In the genomic region with DNA sequence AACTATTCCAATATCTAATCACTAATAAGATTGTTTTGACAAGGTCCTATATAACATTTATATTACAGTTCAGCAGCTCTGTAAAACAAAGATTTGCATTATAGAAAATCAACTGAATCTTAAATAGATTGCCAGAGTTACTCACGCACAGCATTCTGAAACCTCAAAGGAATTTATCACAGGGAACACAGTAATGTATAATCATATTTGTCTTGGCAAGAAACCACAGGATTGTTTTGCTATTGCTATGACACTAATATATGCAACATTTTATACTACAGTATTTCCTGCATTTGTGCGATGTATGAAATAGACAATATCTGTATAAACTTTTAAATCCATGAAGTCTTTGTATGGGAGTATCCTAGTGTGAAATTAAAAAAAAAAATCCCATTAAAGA, we compare ENCODE assay signal across 1 cellular context.
TF ChIP-seq lines count a peak whose summit lies in the region.

No MANE protein-coding gene starts in this region.

TF ChIP-seq in SK-N-SH, 30 proteins besides CTCF, POLR2A, EP300 and RAD21 (continued from another document):
- TF ChIP-seq, protein P1, sequence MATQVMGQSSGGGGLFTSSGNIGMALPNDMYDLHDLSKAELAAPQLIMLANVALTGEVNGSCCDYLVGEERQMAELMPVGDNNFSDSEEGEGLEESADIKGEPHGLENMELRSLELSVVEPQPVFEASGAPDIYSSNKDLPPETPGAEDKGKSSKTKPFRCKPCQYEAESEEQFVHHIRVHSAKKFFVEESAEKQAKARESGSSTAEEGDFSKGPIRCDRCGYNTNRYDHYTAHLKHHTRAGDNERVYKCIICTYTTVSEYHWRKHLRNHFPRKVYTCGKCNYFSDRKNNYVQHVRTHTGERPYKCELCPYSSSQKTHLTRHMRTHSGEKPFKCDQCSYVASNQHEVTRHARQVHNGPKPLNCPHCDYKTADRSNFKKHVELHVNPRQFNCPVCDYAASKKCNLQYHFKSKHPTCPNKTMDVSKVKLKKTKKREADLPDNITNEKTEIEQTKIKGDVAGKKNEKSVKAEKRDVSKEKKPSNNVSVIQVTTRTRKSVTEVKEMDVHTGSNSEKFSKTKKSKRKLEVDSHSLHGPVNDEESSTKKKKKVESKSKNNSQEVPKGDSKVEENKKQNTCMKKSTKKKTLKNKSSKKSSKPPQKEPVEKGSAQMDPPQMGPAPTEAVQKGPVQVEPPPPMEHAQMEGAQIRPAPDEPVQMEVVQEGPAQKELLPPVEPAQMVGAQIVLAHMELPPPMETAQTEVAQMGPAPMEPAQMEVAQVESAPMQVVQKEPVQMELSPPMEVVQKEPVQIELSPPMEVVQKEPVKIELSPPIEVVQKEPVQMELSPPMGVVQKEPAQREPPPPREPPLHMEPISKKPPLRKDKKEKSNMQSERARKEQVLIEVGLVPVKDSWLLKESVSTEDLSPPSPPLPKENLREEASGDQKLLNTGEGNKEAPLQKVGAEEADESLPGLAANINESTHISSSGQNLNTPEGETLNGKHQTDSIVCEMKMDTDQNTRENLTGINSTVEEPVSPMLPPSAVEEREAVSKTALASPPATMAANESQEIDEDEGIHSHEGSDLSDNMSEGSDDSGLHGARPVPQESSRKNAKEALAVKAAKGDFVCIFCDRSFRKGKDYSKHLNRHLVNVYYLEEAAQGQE (IDR thresholded peaks at IDR 0.05; ENCODE audit: low read depth, low read length), result no peak
- TF ChIP-seq MEF2A (IDR thresholded peaks at IDR 0.05; ENCODE audit: borderline replicate concordance, low read depth) (no peak), SIN3A (IDR thresholded peaks at IDR 0.05; ENCODE audit: borderline replicate concordance, low read depth, low read length) (no peak), POLR2AphosphoS5 (IDR thresholded peaks at IDR 0.05; ENCODE audit: low read depth, low read length) (no peak), NFIC (IDR thresholded peaks at IDR 0.05; ENCODE audit: borderline replicate concordance) (peak; percentile 80), JUND (IDR thresholded peaks at IDR 0.05) (peak; percentile 39), EZH2phosphoT487 (IDR thresholded peaks at IDR 0.05; ENCODE audit: borderline replicate concordance, low read depth) (no peak), RXRA (IDR thresholded peaks at IDR 0.05; ENCODE audit: borderline replicate concordance, low read depth) (no peak), FOXM1 (IDR thresholded peaks at IDR 0.05; ENCODE audit: low read depth) (no peak), MXI1 (IDR thresholded peaks at IDR 0.05; ENCODE audit: low read depth, low read length) (no peak), FOXJ3 (CRISPR knock-in tag; IDR thresholded peaks at IDR 0.05) (no peak), ELF1 (IDR thresholded peaks at IDR 0.05) (no peak), CHD2 (IDR thresholded peaks at IDR 0.05; ENCODE audit: low read length, partially characterized antibody) (no peak), YY1 (IDR thresholded peaks at IDR 0.05; ENCODE audit: low read depth) (no peak), NRF1 (IDR thresholded peaks at IDR 0.05; ENCODE audit: low read depth, low read length) (no peak), FOSL2 (IDR thresholded peaks at IDR 0.05; ENCODE audit: borderline replicate concordance, low read depth) (peak; percentile 36; the same call in 1 of the 2 replicates), TCF12 (IDR thresholded peaks at IDR 0.05) (peak; percentile 53; the same call in 1 of the 2 replicates), SMC3 (IDR thresholded peaks at IDR 0.05; ENCODE audit: low read depth, low read length) (no peak), TEAD4 (IDR thresholded peaks at IDR 0.05; ENCODE audit: borderline replicate concordance, insufficient read depth) (peak; percentile 30; the same call in 1 of the 2 replicates), RCOR1 (IDR thresholded peaks at IDR 0.05; ENCODE audit: low read length) (no peak), TAF1 (IDR thresholded peaks at IDR 0.05; ENCODE audit: borderline replicate concordance, low read depth, low read length) (no peak)
- TF ChIP-seq, protein P2, sequence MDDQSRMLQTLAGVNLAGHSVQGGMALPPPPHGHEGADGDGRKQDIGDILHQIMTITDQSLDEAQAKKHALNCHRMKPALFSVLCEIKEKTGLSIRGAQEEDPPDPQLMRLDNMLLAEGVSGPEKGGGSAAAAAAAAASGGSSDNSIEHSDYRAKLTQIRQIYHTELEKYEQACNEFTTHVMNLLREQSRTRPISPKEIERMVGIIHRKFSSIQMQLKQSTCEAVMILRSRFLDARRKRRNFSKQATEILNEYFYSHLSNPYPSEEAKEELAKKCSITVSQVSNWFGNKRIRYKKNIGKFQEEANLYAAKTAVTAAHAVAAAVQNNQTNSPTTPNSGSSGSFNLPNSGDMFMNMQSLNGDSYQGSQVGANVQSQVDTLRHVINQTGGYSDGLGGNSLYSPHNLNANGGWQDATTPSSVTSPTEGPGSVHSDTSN (IDR thresholded peaks at IDR 0.05), result peak; percentile 64
- TF ChIP-seq, protein P3, sequence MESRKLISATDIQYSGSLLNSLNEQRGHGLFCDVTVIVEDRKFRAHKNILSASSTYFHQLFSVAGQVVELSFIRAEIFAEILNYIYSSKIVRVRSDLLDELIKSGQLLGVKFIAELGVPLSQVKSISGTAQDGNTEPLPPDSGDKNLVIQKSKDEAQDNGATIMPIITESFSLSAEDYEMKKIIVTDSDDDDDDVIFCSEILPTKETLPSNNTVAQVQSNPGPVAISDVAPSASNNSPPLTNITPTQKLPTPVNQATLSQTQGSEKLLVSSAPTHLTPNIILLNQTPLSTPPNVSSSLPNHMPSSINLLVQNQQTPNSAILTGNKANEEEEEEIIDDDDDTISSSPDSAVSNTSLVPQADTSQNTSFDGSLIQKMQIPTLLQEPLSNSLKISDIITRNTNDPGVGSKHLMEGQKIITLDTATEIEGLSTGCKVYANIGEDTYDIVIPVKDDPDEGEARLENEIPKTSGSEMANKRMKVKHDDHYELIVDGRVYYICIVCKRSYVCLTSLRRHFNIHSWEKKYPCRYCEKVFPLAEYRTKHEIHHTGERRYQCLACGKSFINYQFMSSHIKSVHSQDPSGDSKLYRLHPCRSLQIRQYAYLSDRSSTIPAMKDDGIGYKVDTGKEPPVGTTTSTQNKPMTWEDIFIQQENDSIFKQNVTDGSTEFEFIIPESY (IDR thresholded peaks at IDR 0.05; ENCODE audit: borderline replicate concordance, low read depth), result no peak
- TF ChIP-seq, protein P4, sequence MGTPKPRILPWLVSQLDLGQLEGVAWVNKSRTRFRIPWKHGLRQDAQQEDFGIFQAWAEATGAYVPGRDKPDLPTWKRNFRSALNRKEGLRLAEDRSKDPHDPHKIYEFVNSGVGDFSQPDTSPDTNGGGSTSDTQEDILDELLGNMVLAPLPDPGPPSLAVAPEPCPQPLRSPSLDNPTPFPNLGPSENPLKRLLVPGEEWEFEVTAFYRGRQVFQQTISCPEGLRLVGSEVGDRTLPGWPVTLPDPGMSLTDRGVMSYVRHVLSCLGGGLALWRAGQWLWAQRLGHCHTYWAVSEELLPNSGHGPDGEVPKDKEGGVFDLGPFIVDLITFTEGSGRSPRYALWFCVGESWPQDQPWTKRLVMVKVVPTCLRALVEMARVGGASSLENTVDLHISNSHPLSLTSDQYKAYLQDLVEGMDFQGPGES (IDR thresholded peaks at IDR 0.05; ENCODE audit: low read depth, low read length), result no peak
- TF ChIP-seq, protein P5, sequence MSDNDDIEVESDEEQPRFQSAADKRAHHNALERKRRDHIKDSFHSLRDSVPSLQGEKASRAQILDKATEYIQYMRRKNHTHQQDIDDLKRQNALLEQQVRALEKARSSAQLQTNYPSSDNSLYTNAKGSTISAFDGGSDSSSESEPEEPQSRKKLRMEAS (IDR thresholded peaks at IDR 0.05; ENCODE audit: low read depth), result no peak
